Comparison of ENCODE assay signal across 21 cellular contexts in the genomic region with DNA sequence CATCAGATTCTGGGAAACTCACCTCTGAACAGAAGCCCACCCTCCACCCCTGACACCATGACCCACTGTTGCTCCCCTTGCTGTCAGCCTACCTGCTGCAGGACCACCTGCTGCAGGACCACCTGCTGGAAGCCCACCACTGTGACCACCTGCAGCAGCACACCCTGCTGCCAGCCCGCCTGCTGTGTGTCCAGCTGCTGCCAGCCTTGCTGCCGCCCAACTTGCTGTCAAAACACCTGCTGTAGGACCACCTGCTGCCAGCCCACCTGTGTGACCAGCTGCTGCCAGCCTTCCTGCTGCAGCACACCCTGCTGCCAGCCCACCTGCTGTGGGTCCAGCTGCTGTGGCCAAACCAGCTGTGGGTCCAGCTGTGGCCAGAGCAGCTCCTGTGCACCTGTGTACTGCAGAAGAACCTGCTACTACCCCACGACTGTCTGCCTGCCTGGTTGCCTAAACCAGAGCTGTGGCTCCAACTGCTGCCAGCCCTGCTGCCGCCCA. TPM values are rescaled to one million over a fixed set of nuclear protein-coding genes. Genes with fewer than 3 reads are reported as not detected.
"Had no signal": no experiment of that assay in that cellular context is flagged by ENCODE, and none has a peak within 500 bp of the region (broad histone marks: within the 10 kb centered on the region; RNA-seq: fewer than 3 reads in every experiment).

A gene with protein sequence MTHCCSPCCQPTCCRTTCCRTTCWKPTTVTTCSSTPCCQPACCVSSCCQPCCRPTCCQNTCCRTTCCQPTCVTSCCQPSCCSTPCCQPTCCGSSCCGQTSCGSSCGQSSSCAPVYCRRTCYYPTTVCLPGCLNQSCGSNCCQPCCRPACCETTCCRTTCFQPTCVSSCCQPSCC (plus strand): TSS at position 51 of the 498 bp plus-strand sequence. CDS start 7 bp downstream, at position 58.

RNA-seq across cellular contexts. Expression of the gene that starts here (rescaled TPM):
- total RNA-seq: activated naive CD4-positive, alpha-beta T cell treated with anti-CD3 and anti-CD28 coated beads for 36 hours; activated naive CD4-positive, alpha-beta T cell treated with anti-CD3 and anti-CD28 coated beads, Interleukin-2, amount 50 U/mL, for 72 hours; activated naive CD8-positive, alpha-beta T cell treated with anti-CD3 and anti-CD28 coated beads for 36 hours; activated naive CD8-positive, alpha-beta T cell treated with anti-CD3 and anti-CD28 coated beads, Interleukin-2, amount 10 ng/mL, durations not matched to agents 7 days and 5 days; activated T-cell treated with anti-CD3 and anti-CD28 coated beads, Interleukin-2, amount 50 U/mL, for 4 hours; activated T-cell treated with anti-CD3 and anti-CD28 coated beads, Interleukin-2, amount 50 U/mL, for 72 hours; activated T-helper 1 cell treated with anti-CD3 and anti-CD28 coated beads, Interleukin-12 subunit alpha, Interleukin-12 subunit beta, Interleukin-2, Interleukin-4 antibody, amounts not matched to agents 30 ng/mL and 10 ng/mL and 1 ng/mL, durations not matched to agents 14 hours and 24 hours and 36 hours; activated T-helper 17 cell treated with anti-CD3 and anti-CD28 coated beads, Interleukin-2, amount 50 U/mL, for 72 hours; activated T-helper 2 cell treated with anti-CD3 and anti-CD28 coated beads, Interferon-gamma antibody, Interleukin-2, Interleukin-4, amounts not matched to agents 10 μg/mL and 5 μg/mL and 100 μg/mL, durations not matched to agents 14 hours and 24 hours and 36 hours; adrenal gland; aorta; ascending aorta; astrocyte; body of pancreas; breast epithelium; bronchial epithelial cell; cardiac muscle cell; cardiac septum; cerebellum; chondrocyte had no signal
- polyA plus RNA-seq: adipose tissue, adrenal gland, aorta, cardiac muscle cell had no signal
